ENCODE assay signal across 15 cellular contexts in the genomic region with DNA sequence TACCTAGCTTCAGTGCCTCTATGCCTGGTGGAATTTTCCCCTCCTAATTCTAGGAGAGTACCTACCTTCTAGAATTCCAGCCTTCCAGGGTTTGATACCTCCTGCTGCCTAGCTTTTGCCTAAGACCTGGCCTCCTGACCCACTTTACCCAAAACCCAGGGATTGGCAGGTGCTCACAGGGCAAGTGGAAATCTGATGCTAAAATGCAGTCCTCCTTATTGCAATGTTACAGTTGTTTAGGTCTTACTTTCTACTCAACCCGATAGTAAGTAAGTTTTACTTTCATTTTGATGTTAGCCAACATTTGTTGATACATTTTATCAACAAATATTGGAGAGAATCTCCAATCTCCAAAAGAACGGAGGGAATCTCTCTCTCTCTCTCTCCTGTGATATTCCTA.
A peak's percentile ranks its signal among the peaks of the same experiment; 100 is the strongest.
DNase-seq lines count a peak whose midpoint lies in the region; ATAC-seq and TF ChIP-seq lines count a peak whose summit lies in the region.
"Had no signal": no experiment of that assay in that cellular context is flagged by ENCODE, and none has a peak within 500 bp of the region (broad histone marks: within the 10 kb centered on the region; RNA-seq: fewer than 3 reads in every experiment).

No MANE protein-coding gene starts in this region.

- CTCF ChIA-PET in AG04450 (lab: Charles Lee), result interaction anchor here (0.6 kb wide), 1 partner anchor 439 kb away, joined by 4 read pairs; no protein-coding TSS in a partner anchor

- H2BK5ac ChIP-seq in H9 (ENCODE audit: insufficient read length, low read length), result no peak overlapping the region

- H3K79me1 ChIP-seq in H9 (ENCODE audit: insufficient read depth, low read depth, low read length, poor library complexity, severe bottlenecking), result no peaks in the 10 kb centered on the region

- H2BK120ac ChIP-seq in H9 (ENCODE audit: low read depth, low read length, poor library complexity, severe bottlenecking), result no peak overlapping the region

- ATAC-seq in HG02970 (IDR thresholded peaks at IDR 0.05; ENCODE audit: low FRiP score, unreplicated experiment), result no peak
- ATAC-seq: gastroesophageal sphincter had no signal

- no peak overlapping the region for H3T11ph ChIP-seq in H9 (ENCODE audit: low read length)

- H3K9me3 Mint-ChIP-seq in H9, result no peaks in the 10 kb centered on the region; a peak in 1 of 5 replicates

- H2BK12ac ChIP-seq in H9 (ENCODE audit: insufficient read length, low read depth, low read length), result no peak overlapping the region

- H3K4ac ChIP-seq in H9 (ENCODE audit: low read depth, low read length), result no peak overlapping the region

- DNase-seq in AG04450 (ENCODE audit: low read depth, low spot score) (no peak), GM10266 (ENCODE audit: extremely low spot score) (peak; percentile 17), MM.1S (peak; percentile 54), epithelial cell of proximal tubule (ENCODE audit: low read depth) (no peak), NCI-H82 treated with DMSO at 0.1 percent for 48 hours (lab: John Stamatoyannopoulos, UW; ENCODE audit: unreplicated experiment) (no peak), mucosa of gallbladder (ENCODE audit: low spot score) (no peak), H9 (no peak)
- DNase-seq: activated CD4-positive, CD25-positive, alpha-beta regulatory T cell; adrenal gland; kidney glomerular epithelial cell; SHP77; stimulated activated CD4-positive, alpha-beta T cell treated with anti-CD3 and anti-CD28 coated beads, Interleukin-15, amount 100 ng/mL, for 24 hours had no signal

- H3K4me2 ChIP-seq in MM.1S (ENCODE audit: low read depth, low read length) (peak overlapping the region; percentile 87), H9 (ENCODE audit: insufficient read depth, insufficient read length, low read length) (no peak overlapping the region)

- H2BK15ac ChIP-seq in H9 (ENCODE audit: low read depth, low read length), result no peak overlapping the region

- H3K27me3 ChIP-seq in AG04450 (ENCODE audit: control insufficient read depth, insufficient read depth, low read length) (no peaks in the 10 kb centered on the region), MM.1S (replicated peaks; ENCODE audit: insufficient read depth, low read length) (no peaks in the 10 kb centered on the region), H9 (ENCODE audit: insufficient read depth, low read length) (no peaks in the 10 kb centered on the region)
- H3K27me3 ChIP-seq: adrenal gland, gastroesophageal sphincter, neutrophil had no signal

- H3K9ac ChIP-seq in MM.1S (ENCODE audit: low read length) (peak overlapping the region; percentile 59; the same call in 1 of the 2 replicates), H9 (ENCODE audit: extremely low read depth, insufficient read length, low read length) (no peak overlapping the region)

- no peak overlapping the region for H3K18ac ChIP-seq in H9 (ENCODE audit: insufficient read length, low read depth, low read length)

- no peak overlapping the region for H4K8ac ChIP-seq in H9 (replicated peaks; ENCODE audit: insufficient read length, low read depth, low read length)

- H3K27me3 Mint-ChIP-seq in H9 (ENCODE audit: low read depth), result no peaks in the 10 kb centered on the region

- no peaks in the 10 kb centered on the region for H3K9me2 ChIP-seq in MM.1S (replicated peaks; ENCODE audit: insufficient read depth, low read length)

- H3K23ac ChIP-seq in H9 (ENCODE audit: insufficient read length, low read depth, low read length), result no peak overlapping the region

- H2BK20ac ChIP-seq in H9 (ENCODE audit: low read depth, low read length, poor library complexity, severe bottlenecking), result no peak overlapping the region

- H3K27ac Mint-ChIP-seq in H9, result no peak overlapping the region

- no peaks in the 10 kb centered on the region for H3F3A ChIP-seq in MM.1S (ENCODE audit: insufficient read depth, low read length)

- H3K27ac ChIP-seq in AG04450 (ENCODE audit: low read depth, low read length) (no peak overlapping the region), MM.1S (ENCODE audit: low read length) (peak overlapping the region; percentile 38; the same call in 1 of the 2 replicates), H9 (ENCODE audit: insufficient read length, low read depth, low read length) (no peak overlapping the region)
- H3K27ac ChIP-seq: adrenal gland, gastroesophageal sphincter, neutrophil had no signal

- POLR2A ChIA-PET in AG04450 (lab: Yijun Ruan, JAX), result no interaction called here

- H3K23me2 ChIP-seq in H9 (ENCODE audit: insufficient read length, low read depth, low read length, poor library complexity, severe bottlenecking), result no peaks in the 10 kb centered on the region

- no peak overlapping the region for H3K14ac ChIP-seq in H9 (ENCODE audit: insufficient read depth, low read length)

- H3K4me3 Mint-ChIP-seq in H9, result no peak overlapping the region

- H4K91ac ChIP-seq in H9 (ENCODE audit: insufficient read length, low read depth, low read length), result no peak overlapping the region

- H3K4me1 ChIP-seq in MM.1S (ENCODE audit: low read length) (0 out of 2 replicates have a peak, but pooled peaks cover 10% of the 10 kb centered on the region), H9 (ENCODE audit: insufficient read depth, low read length) (peaks cover 8% of the 10 kb centered on the region; the same call in 1 of the 2 replicates)
- H3K4me1 ChIP-seq: adrenal gland, gastroesophageal sphincter had no signal

- H3K79me2 ChIP-seq in MM.1S (ENCODE audit: low read length), result no peaks in the 10 kb centered on the region
- no peaks in the 10 kb centered on the region for H3K79me2 ChIP-seq in H9 (ENCODE audit: insufficient read depth, low read length)

- no peak for TF ChIP-seq CTCF in AG04450 (IDR thresholded peaks at IDR 0.05; ENCODE audit: low read depth, low read length)
- TF ChIP-seq CTCF in GM10266 (IDR thresholded peaks at IDR 0.05; ENCODE audit: control insufficient read depth, insufficient read depth, low read depth, missing control alignments), result no peak
- no peak for TF ChIP-seq CTCF in MM.1S (IDR thresholded peaks at IDR 0.05; ENCODE audit: low read length)
- TF ChIP-seq CTCF in epithelial cell of proximal tubule (conservative IDR thresholded peaks at IDR 0.05; ENCODE audit: low read depth, low read length), result no peak
- TF ChIP-seq CTCF in H9 (conservative IDR thresholded peaks at IDR 0.05), result no peak

- no peak overlapping the region for H2AK5ac ChIP-seq in H9 (ENCODE audit: insufficient read length, low read length)

- no peaks in the 10 kb centered on the region for H3K36me3 ChIP-seq in MM.1S (replicated peaks; ENCODE audit: insufficient read depth, low read length)
- H3K36me3 ChIP-seq: adrenal gland, gastroesophageal sphincter, neutrophil had no signal

- peak overlapping the region; percentile 34; the same call in 1 of the 2 replicates for H3K4me3 ChIP-seq in AG04450 (ENCODE audit: low read depth, low read length)
- peak overlapping the region; percentile 63 for H3K4me3 ChIP-seq in MM.1S (ENCODE audit: low read length)
- peak overlapping the region; percentile 13 for H3K4me3 ChIP-seq in epithelial cell of proximal tubule (ENCODE audit: low read depth, low read length)
- H3K4me3 ChIP-seq: gastroesophageal sphincter had no signal

- no peaks in the 10 kb centered on the region for H4K20me1 ChIP-seq in MM.1S (ENCODE audit: insufficient read depth, low read length)
- H4K20me1 ChIP-seq in H9 (ENCODE audit: control insufficient read depth, insufficient read depth, insufficient read length), result no peaks in the 10 kb centered on the region

- WGBS in H9 (ENCODE audit: extremely low coverage, insufficient read length, low lambda C conversion rate), result no CpG with 5 or more reads among the region's 2 CpGs

- H3K9me3 ChIP-seq in AG04450 (ENCODE audit: control insufficient read depth, insufficient read depth, low read length) (no peaks in the 10 kb centered on the region), MM.1S (replicated peaks; ENCODE audit: insufficient read depth, low read length) (no peaks in the 10 kb centered on the region), H9 (ENCODE audit: control insufficient read depth, low read depth, low read length) (no peaks in the 10 kb centered on the region)
- H3K9me3 ChIP-seq: adrenal gland, gastroesophageal sphincter, neutrophil had no signal

- peaks cover 4% of the 10 kb centered on the region in 2 experiments for H3K4me1 Mint-ChIP-seq in H9

- peak overlapping the region; percentile 95 for H2AFZ ChIP-seq in MM.1S (ENCODE audit: low read length)
- no peak overlapping the region for H2AFZ ChIP-seq in H9 (ENCODE audit: low read length)

- H3K56ac ChIP-seq in H9 (ENCODE audit: insufficient read length, low read depth, low read length), result no peak overlapping the region

- H3K36me3 Mint-ChIP-seq in H9 (ENCODE audit: insufficient read depth in 1 of 3, low read depth in 3 of 3), result peaks cover 2 to 4% (median 2%) of the 10 kb centered on the region in 3 experiments; a peak in 3 of 7 replicates

- no peak overlapping the region for H4K5ac ChIP-seq in H9 (ENCODE audit: insufficient read length, low read depth, low read length)

Comparison
In these comparisons a context has a peak if more than half of its experiments do, and no peak if none do; other contexts are left out.
1. DNase-seq: peak in GM10266 (single experiment) and MM.1S (single experiment); none in AG04450 (single experiment), epithelial cell of proximal tubule (single experiment), NCI-H82 treated with DMSO at 0.1 percent for 48 hours (single experiment), mucosa of gallbladder (single experiment) and H9 (single experiment).
2. H3K4me3 ChIP-seq: peak in every context shown above with its lines; median percentile 63 in MM.1S; 34 in AG04450; 13 in epithelial cell of proximal tubule.